Comparison of ENCODE assay signal across 16 cellular contexts in genomic region chr10:98212204-98212603, GRCh38. TPM values are rescaled to one million over a fixed set of nuclear protein-coding genes. Genes with fewer than 3 reads are reported as not detected.
A peak's percentile ranks its signal among the peaks of the same experiment; 100 is the strongest.
DNase-seq lines count a peak whose midpoint lies in the region; ATAC-seq and TF ChIP-seq lines count a peak whose summit lies in the region.
"Had no signal": no experiment of that assay in that cellular context is flagged by ENCODE, and none has a peak within 500 bp of the region (broad histone marks: within the 10 kb centered on the region; RNA-seq: fewer than 3 reads in every experiment).

No MANE protein-coding gene starts in this region.

- in situ Hi-C loops in SK-MEL-5 (cut with HindIII; ENCODE audit: low pct_unique_long_range_greater_than_20kb, low sequenced_read_pairs), result no loop called here

- no peak for TF ChIP-seq EP300 in sigmoid colon (IDR thresholded peaks at IDR 0.05)

- DNase-seq in M059J (ENCODE audit: low read depth) (peak; percentile 4), SK-MEL-5 (ENCODE audit: low read depth, low spot score) (peak; percentile 15), epithelial cell of prostate (ENCODE audit: low read depth, low spot score) (peak; percentile 27), renal cortical epithelial cell (ENCODE audit: low read depth) (peak; percentile 29), heart left ventricle (no peak), sigmoid colon (no peak), ecto neural progenitor cell (ENCODE audit: low spot score) (no peak)
- DNase-seq: AML-193, GM23248, HCEC 1CT, MV-4-11, NCI-H187, NCI-H2107, NCI-H226, NCI-H524 had no signal

- no peak for ATAC-seq in heart left ventricle

- H3K9me3 ChIP-seq in heart left ventricle (peaks cover 0 to 9% (median 0%) of the 10 kb centered on the region in 12 donors), sigmoid colon (no peaks in the 10 kb centered on the region)

- 23 to 46% (median 35%) methylated on average over 1 of the region's 1 CpG for WGBS in heart left ventricle, 4 donors
- WGBS in sigmoid colon, 2 donors, result 90 to 92% methylated on average over 1 of the region's 1 CpG

- peaks cover 0 to 17% (median 1%) of the 10 kb centered on the region in 12 donors for H3K4me1 ChIP-seq in heart left ventricle
- H3K4me1 ChIP-seq in sigmoid colon, result peaks cover 0 to 15% (median 8%) of the 10 kb centered on the region in 4 donors

- H3K4me3 ChIP-seq in heart left ventricle (no peak overlapping the region), sigmoid colon (no peak overlapping the region)
- H3K4me3 ChIP-seq: GM23248 had no signal

- H3K27ac ChIP-seq in epithelial cell of prostate (peak overlapping the region; percentile 19), heart left ventricle (no peak overlapping the region), sigmoid colon (no peak overlapping the region)
- H3K27ac ChIP-seq: C4-2B, GM23248 had no signal

- intact Hi-C loops in heart left ventricle (cut with DNase I), result no loop called here
- intact Hi-C loops in sigmoid colon (cut with DNase I), result no loop called here

- TF ChIP-seq POLR2A in heart left ventricle (IDR thresholded peaks at IDR 0.05) (no peak), sigmoid colon (IDR thresholded peaks at IDR 0.05) (no peak)

- no peaks in the 10 kb centered on the region for H3K27me3 ChIP-seq in heart left ventricle
- H3K27me3 ChIP-seq in sigmoid colon, result no peaks in the 10 kb centered on the region

- no peak for TF ChIP-seq CTCF in heart left ventricle (IDR thresholded peaks at IDR 0.05)
- no peak for TF ChIP-seq CTCF in sigmoid colon (IDR thresholded peaks at IDR 0.05)

- H3K36me3 ChIP-seq in heart left ventricle (peaks cover 0 to 27% (median 19%) of the 10 kb centered on the region in 9 donors), sigmoid colon (peaks cover 0 to 22% (median 2%) of the 10 kb centered on the region in 4 donors)

RNA-seq across cellular contexts. Expression of gene LOXL4, which starts 55.8 kb away (rescaled TPM):
- total RNA-seq in M059J (2014; rRNA removed; shearing (Covaris generic)), result 1.2 and 1.6 TPM in 2 replicates
- not detected in 2 replicates for total RNA-seq in SK-MEL-5 (2014; rRNA removed; shearing (Covaris generic))
- polyA plus RNA-seq in SK-MEL-5 (2015; cell fraction: cytosol; rRNA removed), result not detected in 2 replicates
- 0.33 TPM in 1 of 2 replicates, not detected in the other for polyA plus RNA-seq in SK-MEL-5 (2015; cell fraction: nucleus; rRNA removed)
- 20.1 and 24.3 TPM in 2 replicates for total RNA-seq in renal cortical epithelial cell
- 10 to 100 TPM in 2 of 9 donors, 1 to 10 TPM in 7; 1.0 to 68.8 (median 1.7) TPM for total RNA-seq in heart left ventricle
- 10 to 100 TPM in 1 of 2 donors, under 1 TPM in 1; 0.88 to 13.5 TPM for polyA plus RNA-seq in heart left ventricle
- 10 to 100 TPM in 3 of 4 donors, 1 to 10 TPM in 1; 6.7 to 15.8 (median 11.3) TPM for total RNA-seq in sigmoid colon
- 1 to 10 TPM in 2 of 3 donors, not detected in 1; 1.1 to 1.8 TPM for polyA plus RNA-seq in sigmoid colon

Comparison
In these comparisons a context has a peak if more than half of its experiments do, and no peak if none do; other contexts are left out.
1. DNase-seq: peak in M059J (single experiment), SK-MEL-5 (single experiment), epithelial cell of prostate (single experiment) and renal cortical epithelial cell (single experiment); none in heart left ventricle (0 of 5), sigmoid colon (single experiment) and ecto neural progenitor cell (single experiment).